ENCODE assay signal across 1 cellular context in genomic region chr16:47129755-47130435, GRCh38.
TF ChIP-seq lines count a peak whose summit lies in the region.

No MANE protein-coding gene starts in this region.

TF ChIP-seq in H1, 55 proteins besides CTCF, POLR2A, EP300 and RAD21:
- TF ChIP-seq MAFK (IDR thresholded peaks at IDR 0.05; ENCODE audit: low read depth, low read length), result no peak
- TF ChIP-seq EZH2 (IDR thresholded peaks at IDR 0.05; ENCODE audit: low read depth, low read length, severe bottlenecking), result no peak
- no peak for TF ChIP-seq CBX5 (IDR thresholded peaks at IDR 0.05; ENCODE audit: low read depth, low read length)
- TF ChIP-seq MAX (IDR thresholded peaks at IDR 0.05), result 0 out of 2 replicates have a peak, but pooled peaks have one; percentile 10
- TF ChIP-seq SIX5 (IDR thresholded peaks at IDR 0.05; ENCODE audit: low read depth, low read length), result no peak
- TF ChIP-seq CHD7 (IDR thresholded peaks at IDR 0.05; ENCODE audit: insufficient replicate concordance, low read length), result no peak
- TF ChIP-seq RXRA (IDR thresholded peaks at IDR 0.05; ENCODE audit: insufficient read depth, low read depth, low read length), result no peak
